ENCODE assay signal across 10 cellular contexts in the genomic region with DNA sequence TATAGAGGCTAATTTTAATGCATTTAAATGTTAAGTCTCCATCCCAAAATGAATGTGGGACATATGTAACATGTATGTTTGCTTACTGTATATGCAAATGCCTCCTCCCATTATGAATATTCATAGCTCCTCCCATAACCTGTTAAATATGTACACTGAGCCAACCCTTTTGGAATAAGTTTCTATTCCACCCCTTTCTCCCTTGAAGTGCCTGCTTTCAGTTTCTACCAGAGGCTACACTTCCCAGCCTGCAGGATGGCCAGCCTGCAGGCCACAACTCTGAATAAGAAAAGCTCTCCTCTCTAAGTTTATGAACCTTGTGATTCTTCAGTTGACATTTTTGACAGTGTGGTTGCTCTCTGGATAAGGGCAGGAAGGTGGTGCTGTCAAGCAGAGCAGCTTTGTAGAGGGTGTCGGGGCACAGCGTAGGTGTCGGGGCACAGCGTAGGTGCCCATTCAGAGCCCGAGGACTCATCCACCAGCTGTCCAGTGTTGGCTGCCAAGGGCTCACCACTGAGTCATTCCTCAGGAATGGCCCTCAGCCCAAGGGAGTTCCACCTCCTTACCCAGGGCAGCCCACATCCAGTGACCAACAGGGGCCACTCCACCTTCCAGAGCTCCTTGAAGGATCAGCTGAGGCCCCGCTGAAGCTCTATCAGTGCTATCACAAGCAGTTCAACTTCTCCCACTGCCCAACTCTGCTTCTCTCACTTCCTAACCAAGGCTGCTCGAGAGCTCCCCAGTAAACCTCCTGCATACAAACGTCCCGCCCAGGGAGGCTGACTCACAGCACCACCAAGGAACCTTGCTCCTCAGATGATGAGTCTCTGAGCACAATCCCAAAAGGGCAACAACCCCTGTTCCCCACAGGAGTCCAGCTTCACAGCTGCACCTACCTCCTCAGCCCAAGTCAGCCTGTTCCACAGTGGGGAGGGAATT. TPM values are rescaled to one million over a fixed set of nuclear protein-coding genes. Genes with fewer than 3 reads are reported as not detected.
DNase-seq lines count a peak whose midpoint lies in the region; ATAC-seq and TF ChIP-seq lines count a peak whose summit lies in the region.
"Had no signal": no experiment of that assay in that cellular context is flagged by ENCODE, and none has a peak within 500 bp of the region (broad histone marks: within the 10 kb centered on the region; RNA-seq: fewer than 3 reads in every experiment).

No MANE protein-coding gene starts in this region.

- H3K27ac Mint-ChIP-seq in HFFc6 = peak overlapping the region; percentile 84
- H3K27ac Mint-ChIP-seq in CD8-positive, alpha-beta T cell = no peak overlapping the region
- H3K27ac Mint-ChIP-seq: stimulated activated naive CD8-positive, alpha-beta T cell treated with anti-CD3 and anti-CD28 coated beads, Interleukin-15, Interleukin-2, amounts not matched to agents 100 ng/mL and 50 ng/mL, for 24 hours had no signal

- ATAC-seq in CD8-positive, alpha-beta T cell = no peak

- POLR2A ChIA-PET in CD8-positive, alpha-beta T cell (lab: Charles Lee) = interaction anchor here (1.0 kb wide), 1 partner anchor 8 kb away, joined by 4 read pairs; no protein-coding TSS in a partner anchor

- WGBS in stomach, 5 donors = 24 to 53% (median 42%) methylated on average over 8 to 9 of the region's 9 CpGs

- H3K27me3 Mint-ChIP-seq in HFFc6 (ENCODE audit: insufficient read depth) = peaks cover 2% of the 10 kb centered on the region
- peaks cover 14% of the 10 kb centered on the region for H3K27me3 Mint-ChIP-seq in CD8-positive, alpha-beta T cell (ENCODE audit: low read depth)

- H3K9me3 ChIP-seq in stomach = no peaks in the 10 kb centered on the region
- H3K9me3 ChIP-seq in CD8-positive, alpha-beta T cell (ENCODE audit: low read length) = no peaks in the 10 kb centered on the region

- H3K4me1 ChIP-seq in stomach = peaks cover 8 to 43% (median 21%) of the 10 kb centered on the region in 4 donors
- no peaks in the 10 kb centered on the region for H3K4me1 ChIP-seq in CD8-positive, alpha-beta T cell (ENCODE audit: insufficient read depth, low read length)

- H3K36me3 ChIP-seq in stomach = no peaks in the 10 kb centered on the region
- H3K36me3 ChIP-seq in CD8-positive, alpha-beta T cell (ENCODE audit: insufficient read depth, low read length) = no peaks in the 10 kb centered on the region

- peaks cover 68% of the 10 kb centered on the region for H3K4me1 Mint-ChIP-seq in HFFc6 (ENCODE audit: low read depth)
- H3K4me1 Mint-ChIP-seq in CD8-positive, alpha-beta T cell (ENCODE audit: low read depth) = peaks cover 6% of the 10 kb centered on the region

- H3K27ac ChIP-seq in stomach = peak overlapping the region; percentile 35 to 71 (median 61)
- H3K27ac ChIP-seq in CD8-positive, alpha-beta T cell (ENCODE audit: low read depth, low read length) = no peak overlapping the region

- intact Hi-C loops in stomach (cut with DNase I; ENCODE audit: low total_unique reads) = no loop called here
- intact Hi-C loops in CD8-positive, alpha-beta T cell (cut with DNase I, micrococcal nuclease) = no loop called here

- peaks cover 0 to 11% (median 0%) of the 10 kb centered on the region in 3 donors for H3K27me3 ChIP-seq in stomach
- H3K27me3 ChIP-seq in CD8-positive, alpha-beta T cell (ENCODE audit: insufficient read depth, low read length) = no peaks in the 10 kb centered on the region

- no peaks in the 10 kb centered on the region for H3K36me3 Mint-ChIP-seq in HFFc6 (ENCODE audit: low read depth)
- no peaks in the 10 kb centered on the region for H3K36me3 Mint-ChIP-seq in CD8-positive, alpha-beta T cell

- no peak for TF ChIP-seq EP300 in stomach (IDR thresholded peaks at IDR 0.05)

- TF ChIP-seq CTCF in HFFc6 (IDR thresholded peaks at IDR 0.05) = peak; percentile 31; the same call in 1 of the 2 replicates
- no peak for TF ChIP-seq CTCF in stomach (IDR thresholded peaks at IDR 0.05)
- no peak for TF ChIP-seq CTCF in CD8-positive, alpha-beta T cell (IDR thresholded peaks at IDR 0.05)

- no peaks in the 10 kb centered on the region for H3K9me3 Mint-ChIP-seq in HFFc6
- H3K9me3 Mint-ChIP-seq in CD8-positive, alpha-beta T cell = no peaks in the 10 kb centered on the region
- H3K9me3 Mint-ChIP-seq: stimulated activated naive CD8-positive, alpha-beta T cell treated with anti-CD3 and anti-CD28 coated beads, Interleukin-15, Interleukin-2, amounts not matched to agents 100 ng/mL and 50 ng/mL, for 24 hours had no signal

- no peak overlapping the region for H3K4me3 ChIP-seq in stomach
- no peak overlapping the region for H3K4me3 ChIP-seq in CD8-positive, alpha-beta T cell (ENCODE audit: low read depth, low read length)

- DNase-seq in HFFc6 (peak; percentile 89), T1000 (lab: John Stamatoyannopoulos, UW) (peak; percentile 95), glomerular visceral epithelial cell (ENCODE audit: extremely low spot score) (peak; percentile 96), stomach (peak; percentile 66), DMS153 (lab: John Stamatoyannopoulos, UW) (no peak)
- no peak for DNase-seq in effector CD4-positive, alpha-beta T cell
- no peak for DNase-seq in CD8-positive, alpha-beta T cell
- no peak for DNase-seq in activated naive CD4-positive, alpha-beta T cell (lab: John Stamatoyannopoulos, UW)
- DNase-seq: NCI-H1092 had no signal

- H3K4me3 Mint-ChIP-seq in HFFc6 = peak overlapping the region; percentile 77
- H3K4me3 Mint-ChIP-seq in CD8-positive, alpha-beta T cell = no peak overlapping the region
- H3K4me3 Mint-ChIP-seq: stimulated activated naive CD8-positive, alpha-beta T cell treated with anti-CD3 and anti-CD28 coated beads, Interleukin-15, Interleukin-2, amounts not matched to agents 100 ng/mL and 50 ng/mL, for 24 hours had no signal

- no peak for TF ChIP-seq POLR2A in stomach (IDR thresholded peaks at IDR 0.05)

- CTCF ChIA-PET in CD8-positive, alpha-beta T cell (lab: Charles Lee) = interaction anchor here (1.2 kb wide), 1 partner anchor 137 kb away, joined by 3 read pairs; no protein-coding TSS in a partner anchor

RNA-seq across cellular contexts. Expression of gene VWF, which starts 31.4 kb away (rescaled TPM):
- total RNA-seq in HFFc6 (2021; fragmentation: NEBNext Ultra II Directional; extraction: Animal tissue kit (Norgen Biotek cat#: 25700)) = under 1 TPM; 0.02 to 0.25 (median 0.10) TPM
- total RNA-seq in stomach = 100 to 1,000 TPM in 1 of 5 donors, 10 to 100 TPM in 4; 49.0 to 103 (median 69.6) TPM
- 10 to 100 TPM in 1 of 3 donors, 1 to 10 TPM in 2; 3.1 to 22.7 (median 3.2) TPM for polyA plus RNA-seq in stomach
- total RNA-seq in CD8-positive, alpha-beta T cell = not detected

Comparison
In these comparisons a context has a peak if more than half of its experiments do, and no peak if none do; other contexts are left out.
1. DNase-seq: peak in HFFc6 (single experiment), T1000 (single experiment), glomerular visceral epithelial cell (single experiment) and stomach (single experiment); none in effector CD4-positive, alpha-beta T cell (single experiment), CD8-positive, alpha-beta T cell (0 of 7), DMS153 (single experiment) and activated naive CD4-positive, alpha-beta T cell (0 of 4).
2. RNA of gene VWF, which starts 31.4 kb away (total RNA-seq): 49.0 to 103 TPM in stomach; not detected in CD8-positive, alpha-beta T cell and 0.02 to 0.25 TPM in HFFc6; every median in the first group is over 10 times any median in the second.